In the genomic region with DNA sequence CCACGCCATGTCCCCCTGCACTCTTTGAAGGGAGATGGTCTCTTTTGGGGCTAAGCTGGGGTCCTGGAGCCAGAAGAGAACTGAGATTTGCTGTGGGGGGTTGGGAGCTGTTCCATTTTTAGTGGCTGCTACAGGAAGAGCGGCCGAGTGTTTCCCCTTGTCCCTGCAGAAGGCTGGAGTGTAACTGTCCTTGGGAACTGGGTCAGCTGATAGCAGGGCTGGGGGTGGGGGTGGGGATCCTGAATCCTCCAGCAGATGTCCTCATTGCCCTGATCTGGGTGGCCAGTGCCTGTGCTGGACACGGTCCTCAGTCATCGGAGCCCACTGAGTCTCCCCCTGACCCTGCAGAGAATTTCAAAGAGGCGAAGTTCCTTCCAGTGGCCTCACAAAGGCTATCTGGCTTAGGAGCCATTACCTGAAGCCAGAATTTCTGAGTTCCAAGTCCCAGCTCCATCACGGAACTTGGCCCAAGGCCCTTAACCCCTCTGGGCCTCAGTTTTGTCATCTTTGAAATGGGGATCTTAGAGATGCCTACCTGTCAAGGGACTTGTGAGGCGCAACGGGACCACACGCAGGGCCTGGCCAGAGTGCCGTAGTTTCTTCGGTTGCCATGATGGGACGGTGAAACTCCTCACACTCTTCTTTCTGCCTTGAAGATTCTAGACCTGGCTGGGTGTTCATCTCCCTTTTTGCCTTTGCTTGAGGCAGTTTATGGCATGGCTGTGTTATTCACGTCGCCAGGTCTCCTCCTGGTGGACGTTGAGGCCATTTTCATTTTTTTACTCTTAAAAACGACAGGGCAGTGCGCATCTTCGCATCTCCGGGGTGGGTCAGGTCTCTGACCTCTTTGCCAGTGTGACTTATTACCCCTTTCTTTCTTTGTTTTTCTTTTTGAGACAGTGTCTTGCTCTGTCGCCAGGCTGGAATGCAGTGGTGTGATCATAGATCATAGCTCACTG, we compare ENCODE assay signal across 8 cellular contexts. TPM values are rescaled to one million over a fixed set of nuclear protein-coding genes. Genes with fewer than 3 reads are reported as not detected.
DNase-seq lines count a peak whose midpoint lies in the region; ATAC-seq and TF ChIP-seq lines count a peak whose summit lies in the region.

No MANE protein-coding gene starts in this region.

- no peak overlapping the region for H3K4me2 ChIP-seq in neuronal stem cell (ENCODE audit: insufficient read depth, low read length, poor library complexity, severe bottlenecking)

- no peaks in the 10 kb centered on the region for H3K27me3 ChIP-seq in neuronal stem cell (ENCODE audit: control insufficient read depth in 3 of 3, insufficient read depth in 3 of 3, low read depth in 1 of 3, low read length in 3 of 3)
- H3K27me3 ChIP-seq in SJCRH30: no peaks in the 10 kb centered on the region

- H4K91ac ChIP-seq in neuronal stem cell (ENCODE audit: low read depth, low read length, poor library complexity): no peak overlapping the region

- peaks cover 5% of the 10 kb centered on the region for H3K79me1 ChIP-seq in neuronal stem cell (ENCODE audit: low read depth, low read length)

- no peak overlapping the region for H3K4ac ChIP-seq in neuronal stem cell (ENCODE audit: low read length)

- H2BK15ac ChIP-seq in neuronal stem cell (ENCODE audit: low read length): no peak overlapping the region

- DNase-seq in ELR (ENCODE audit: low read depth) (peak; percentile 42), foreskin fibroblast (peak; percentile 21 to 60), neuronal stem cell (ENCODE audit: low spot score) (no peak), AG08396 (ENCODE audit: low spot score) (no peak), SJCRH30 (no peak)

- H3K27ac Mint-ChIP-seq in T-helper 1 cell treated with Interleukin-12 subunit alpha and Interleukin-12 subunit beta and Interleukin-4 antibody, amounts not matched to agents 30 μg/mL and 1 μg/mL, for 36 hours: peak overlapping the region; percentile 49

- H3K4me1 ChIP-seq in neuronal stem cell (ENCODE audit: control insufficient read depth in 2 of 2, insufficient read depth in 1 of 2, low read depth in 1 of 2, low read length in 2 of 2) (peaks cover 2% of the 10 kb centered on the region in 2 donors), SJCRH30 (peaks cover 4% of the 10 kb centered on the region; the same call in 1 of the 2 replicates)

- no peak overlapping the region for H2BK5ac ChIP-seq in neuronal stem cell (ENCODE audit: low read length)

- peaks cover 48% of the 10 kb centered on the region for H3K4me1 Mint-ChIP-seq in T-helper 1 cell treated with Interleukin-12 subunit alpha and Interleukin-12 subunit beta and Interleukin-4 antibody, amounts not matched to agents 30 μg/mL and 1 μg/mL, for 36 hours (ENCODE audit: low read depth)

- H3K27ac ChIP-seq in neuronal stem cell (replicated peaks; ENCODE audit: low read length) (peak overlapping the region; percentile 6), SJCRH30 (no peak overlapping the region)

- H3K9me3 ChIP-seq in neuronal stem cell (replicated peaks in 1 of 2; ENCODE audit: control insufficient read depth in 2 of 2, insufficient read depth in 1 of 2, low read depth in 1 of 2, low read length in 2 of 2): no peaks in the 10 kb centered on the region
- no peaks in the 10 kb centered on the region for H3K9me3 ChIP-seq in SJCRH30 (replicated peaks)

- no peaks in the 10 kb centered on the region for H3K9me3 Mint-ChIP-seq in T-helper 1 cell treated with Interleukin-12 subunit alpha and Interleukin-12 subunit beta and Interleukin-4 antibody, amounts not matched to agents 30 μg/mL and 1 μg/mL, for 36 hours

- no peak for ATAC-seq in GM21528 (IDR thresholded peaks at IDR 0.05; ENCODE audit: low FRiP score, unreplicated experiment)
- ATAC-seq in GM18867 (IDR thresholded peaks at IDR 0.05; ENCODE audit: unreplicated experiment): no peak

- H3K18ac ChIP-seq in neuronal stem cell (ENCODE audit: low read length): peak overlapping the region; percentile 75

- H3K4me3 Mint-ChIP-seq in T-helper 1 cell treated with Interleukin-12 subunit alpha and Interleukin-12 subunit beta and Interleukin-4 antibody, amounts not matched to agents 30 μg/mL and 1 μg/mL, for 36 hours: no peak overlapping the region

- no CpG with 5 or more reads among the region's 21 CpGs for WGBS in neuronal stem cell (ENCODE audit: extremely low coverage in 2 of 2, insufficient read length in 2 of 2, insufficient replicate concordance in 1 of 2), 2 donors

- H4K8ac ChIP-seq in neuronal stem cell (ENCODE audit: low read depth, low read length): no peak overlapping the region

- no peak overlapping the region for H2BK12ac ChIP-seq in neuronal stem cell (ENCODE audit: low read length)

- peaks cover 7 to 42% of the 10 kb centered on the region in 2 donors for H3K36me3 ChIP-seq in neuronal stem cell (replicated peaks in 1 of 2; ENCODE audit: control insufficient read depth in 2 of 2, insufficient read depth in 2 of 2, low read length in 2 of 2)
- H3K36me3 ChIP-seq in SJCRH30: peaks cover 9% of the 10 kb centered on the region

- no peak overlapping the region for H2AK5ac ChIP-seq in neuronal stem cell (ENCODE audit: low read depth, low read length)

- peak overlapping the region; percentile 54 for H3K9ac ChIP-seq in neuronal stem cell (ENCODE audit: low read depth, low read length, poor library complexity)

- no peak overlapping the region for H2AFZ ChIP-seq in neuronal stem cell (ENCODE audit: low read length)

- peak; percentile 10 for TF ChIP-seq CTCF in foreskin fibroblast (IDR thresholded peaks at IDR 0.05; ENCODE audit: low read depth, low read length)

- no peak overlapping the region for H2BK120ac ChIP-seq in neuronal stem cell (ENCODE audit: low read depth, low read length)

- H3K4me3 ChIP-seq in foreskin fibroblast (ENCODE audit: low read depth in 1 of 2, low read length in 2 of 2): no peak overlapping the region
- H3K4me3 ChIP-seq in neuronal stem cell (ENCODE audit: low read length in 2 of 2): no peak overlapping the region
- no peak overlapping the region for H3K4me3 ChIP-seq in SJCRH30

- H3K14ac ChIP-seq in neuronal stem cell (ENCODE audit: low read length): no peak overlapping the region

- H3K36me3 Mint-ChIP-seq in T-helper 1 cell treated with Interleukin-12 subunit alpha and Interleukin-12 subunit beta and Interleukin-4 antibody, amounts not matched to agents 30 μg/mL and 1 μg/mL, for 36 hours (ENCODE audit: low read depth): peaks cover 26% of the 10 kb centered on the region

- H3K27me3 Mint-ChIP-seq in T-helper 1 cell treated with Interleukin-12 subunit alpha and Interleukin-12 subunit beta and Interleukin-4 antibody, amounts not matched to agents 30 μg/mL and 1 μg/mL, for 36 hours (ENCODE audit: low read depth): no peaks in the 10 kb centered on the region

- H3K23ac ChIP-seq in neuronal stem cell (ENCODE audit: low read depth, low read length, poor library complexity): no peak overlapping the region

RNA-seq across cellular contexts. Expression of a gene that starts 51.9 kb away (rescaled TPM):
- polyA plus RNA-seq in neuronal stem cell (2013, experiment 1 of 2): 49.9 TPM
- 49.9 TPM for polyA plus RNA-seq in neuronal stem cell (2013, experiment 2 of 2)
- 56.7 and 59.5 TPM in 2 replicates for total RNA-seq in SJCRH30 (2014; rRNA removed; shearing (Covaris generic))

Comparison
In these comparisons a context has a peak if more than half of its experiments do, and no peak if none do; other contexts are left out.
1. DNase-seq: peak in ELR (single experiment) and foreskin fibroblast (2 of 2); none in neuronal stem cell (single experiment), AG08396 (single experiment) and SJCRH30 (0 of 2).